Comparison of ENCODE assay signal across 30 cellular contexts in genomic region chr10:19449860-19450259, GRCh38.
"Had no signal": no experiment of that assay in that cellular context is flagged by ENCODE, and none has a peak within 500 bp of the region (broad histone marks: within the 10 kb centered on the region; RNA-seq: fewer than 3 reads in every experiment).

No MANE protein-coding gene starts in this region.

- H3K4me1 Mint-ChIP-seq: activated CD4-positive, alpha-beta memory T cell treated with anti-CD3 and anti-CD28 coated beads, Interleukin-2, amount 10 ng/mL, durations not matched to agents 7 days and 5 days; activated CD8-positive, alpha-beta memory T cell treated with anti-CD3 and anti-CD28 coated beads, Interleukin-2, amount 10 ng/mL, durations not matched to agents 7 days and 5 days; activated naive CD8-positive, alpha-beta T cell treated with anti-CD3 and anti-CD28 coated beads for 36 hours; activated T-helper 17 cell treated with anti-CD3 and anti-CD28 coated beads, Interleukin-2, amount 50 U/mL, for 72 hours; central memory CD8-positive, alpha-beta T cell had no signal

- H3K36me3 ChIP-seq: ascending aorta, cardiac muscle cell, colonic mucosa, Peyer's patch had no signal

- ATAC-seq: activated CD8-positive, alpha-beta memory T cell treated with anti-CD3 and anti-CD28 coated beads, Interleukin-2, amount 10 ng/mL, durations not matched to agents 7 days and 5 days; activated T-cell treated with anti-CD3 and anti-CD28 coated beads, Interleukin-2, amount 50 U/mL, for 72 hours; activated T-helper 17 cell treated with anti-CD3 and anti-CD28 coated beads, Interleukin-2, amount 50 U/mL, for 72 hours; PC-3 had no signal

- H3K4me3 ChIP-seq: ascending aorta, cardiac muscle cell, colonic mucosa, Peyer's patch had no signal

- H3K4me1 ChIP-seq: ascending aorta, colonic mucosa, Peyer's patch had no signal

- H3K27ac Mint-ChIP-seq: activated CD4-positive, alpha-beta memory T cell treated with anti-CD3 and anti-CD28 coated beads, Interleukin-2, amount 10 ng/mL, durations not matched to agents 7 days and 5 days; activated CD8-positive, alpha-beta memory T cell treated with anti-CD3 and anti-CD28 coated beads, Interleukin-2, amount 10 ng/mL, durations not matched to agents 7 days and 5 days; activated naive CD8-positive, alpha-beta T cell treated with anti-CD3 and anti-CD28 coated beads for 36 hours; activated T-cell treated with anti-CD3 and anti-CD28 coated beads, Interleukin-2, amount 50 U/mL, for 72 hours; activated T-helper 17 cell treated with anti-CD3 and anti-CD28 coated beads, Interleukin-2, amount 50 U/mL, for 72 hours; dendritic cell treated with granulocyte-macrophage colony-stimulating factor and Interleukin-4, amounts not matched to agents 40 ng/mL and 50 ng/mL, for 4 days had no signal

- H3K27me3 Mint-ChIP-seq: activated CD4-positive, alpha-beta memory T cell treated with anti-CD3 and anti-CD28 coated beads, Interleukin-2, amount 10 ng/mL, durations not matched to agents 7 days and 5 days; activated CD8-positive, alpha-beta memory T cell treated with anti-CD3 and anti-CD28 coated beads, Interleukin-2, amount 10 ng/mL, durations not matched to agents 7 days and 5 days; activated naive CD8-positive, alpha-beta T cell treated with anti-CD3 and anti-CD28 coated beads for 36 hours; activated T-helper 17 cell treated with anti-CD3 and anti-CD28 coated beads, Interleukin-2, amount 50 U/mL, for 72 hours; central memory CD8-positive, alpha-beta T cell; dendritic cell treated with granulocyte-macrophage colony-stimulating factor and Interleukin-4, amounts not matched to agents 40 ng/mL and 50 ng/mL, for 4 days had no signal

- DNase-seq: activated CD4-positive, alpha-beta memory T cell treated with anti-CD3 and anti-CD28 coated beads, Interleukin-2, amount 10 ng/mL, durations not matched to agents 7 days and 5 days; activated CD8-positive, alpha-beta memory T cell treated with anti-CD3 and anti-CD28 coated beads for 24 hours; activated CD8-positive, alpha-beta memory T cell treated with anti-CD3 and anti-CD28 coated beads, Interleukin-2, amount 10 ng/mL, durations not matched to agents 7 days and 5 days; activated CD8-positive, alpha-beta memory T cell treated with anti-CD3 and anti-CD28 coated beads, Interleukin-2, amount 50 U/mL, for 48 hours; activated effector memory CD4-positive, alpha-beta T cell treated with anti-CD3 and anti-CD28 coated beads, Interleukin-2, amount 50 U/mL, for 16 hours; activated naive CD4-positive, alpha-beta T cell; activated naive CD4-positive, alpha-beta T cell treated with anti-CD3 and anti-CD28 coated beads, Interleukin-2, amount 50 U/mL, for 16 hours; activated naive CD8-positive, alpha-beta T cell treated with anti-CD3 and anti-CD28 coated beads for 36 hours; activated T-cell treated with anti-CD3 and anti-CD28 coated beads, Interleukin-2, amount 50 U/mL, for 1 hour; activated T-cell treated with anti-CD3 and anti-CD28 coated beads, Interleukin-2, amount 50 U/mL, for 72 hours; amniotic stem cell; colonic mucosa; NCI-H1105; NCI-H1436; NCI-H1694; NCI-H1930; NCI-H2081 treated with DMSO at 0.1 percent for 48 hours; NCI-H226; NCI-H524 treated with DMSO at 0.1 percent for 48 hours; NK-92 treated with Interleukin-12 subunit alpha and Interleukin-12 subunit beta, amount 100 ng/mL, for 24 hours; PC-3; Peyer's patch; RPMI8226; SIG-M5; T1000 had no signal

- H3K9me3 Mint-ChIP-seq: activated naive CD8-positive, alpha-beta T cell treated with anti-CD3 and anti-CD28 coated beads for 36 hours; activated T-helper 17 cell treated with anti-CD3 and anti-CD28 coated beads, Interleukin-2, amount 50 U/mL, for 72 hours had no signal

- H3K27ac ChIP-seq: ascending aorta, cardiac muscle cell, colonic mucosa, Peyer's patch had no signal

- H3K27me3 ChIP-seq: ascending aorta, cardiac muscle cell, colonic mucosa, Peyer's patch had no signal

- H3K9me3 ChIP-seq: ascending aorta, colonic mucosa, Peyer's patch had no signal

- H3K4me3 Mint-ChIP-seq: activated CD4-positive, alpha-beta memory T cell treated with anti-CD3 and anti-CD28 coated beads, Interleukin-2, amount 10 ng/mL, durations not matched to agents 7 days and 5 days; activated CD8-positive, alpha-beta memory T cell treated with anti-CD3 and anti-CD28 coated beads, Interleukin-2, amount 10 ng/mL, durations not matched to agents 7 days and 5 days; activated naive CD8-positive, alpha-beta T cell treated with anti-CD3 and anti-CD28 coated beads for 36 hours; activated T-cell treated with anti-CD3 and anti-CD28 coated beads, Interleukin-2, amount 50 U/mL, for 72 hours; activated T-helper 17 cell treated with anti-CD3 and anti-CD28 coated beads, Interleukin-2, amount 50 U/mL, for 72 hours; central memory CD8-positive, alpha-beta T cell; dendritic cell treated with granulocyte-macrophage colony-stimulating factor and Interleukin-4, amounts not matched to agents 40 ng/mL and 50 ng/mL, for 4 days had no signal

- H3K36me3 Mint-ChIP-seq: activated CD8-positive, alpha-beta memory T cell treated with anti-CD3 and anti-CD28 coated beads, Interleukin-2, amount 10 ng/mL, durations not matched to agents 7 days and 5 days; activated naive CD8-positive, alpha-beta T cell treated with anti-CD3 and anti-CD28 coated beads for 36 hours had no signal
